1 cellular context compared by ENCODE assay signal in the genomic region with DNA sequence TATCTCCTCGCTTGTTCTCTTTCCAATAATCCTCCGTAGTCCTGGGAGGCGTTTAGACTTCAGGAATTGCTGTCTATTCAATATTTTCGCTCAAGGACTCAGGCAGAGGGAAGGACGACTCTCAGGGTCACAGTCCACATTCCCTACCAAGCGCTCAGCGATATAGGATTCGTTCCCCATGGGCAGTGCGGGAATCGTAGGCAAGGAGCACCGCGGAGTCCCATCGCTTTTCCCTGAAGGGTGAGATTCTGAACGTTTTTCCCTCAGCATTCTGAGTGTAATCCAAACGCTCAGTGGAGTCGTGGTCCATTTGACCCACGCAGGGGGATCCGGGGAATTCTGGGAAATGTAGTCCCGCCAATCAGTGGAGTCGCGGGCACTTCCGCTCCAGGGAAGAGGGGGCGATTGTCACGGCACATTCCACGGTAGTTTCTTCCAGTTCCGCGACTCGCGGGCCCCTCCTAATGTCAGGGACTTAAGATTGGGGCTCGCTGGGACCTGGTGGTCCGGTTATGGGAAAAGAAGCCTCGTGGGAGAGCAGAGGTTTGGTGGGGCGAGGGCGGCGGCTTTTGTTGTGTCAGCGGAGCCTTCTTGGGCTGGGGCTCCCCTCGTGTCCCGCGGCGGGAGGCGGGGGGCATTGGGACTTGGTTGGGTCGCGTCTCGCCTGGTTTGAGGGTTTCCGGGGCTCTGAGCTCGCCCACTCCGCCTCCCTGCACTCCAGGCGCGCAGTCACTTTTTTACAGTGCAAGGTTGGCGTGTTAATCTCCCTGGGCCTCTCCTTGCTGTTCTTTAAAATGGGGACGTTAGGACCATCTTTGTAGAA.
TF ChIP-seq lines count a peak whose summit lies in the region.

A gene (plus strand): TSS at position 364 of the 823 bp plus-strand sequence. CDS start 3,079 bp downstream, outside the sequence.

TF ChIP-seq in HepG2, 621 proteins besides CTCF, POLR2A, EP300 and RAD21 (continued from another document and continues in another):
- TF ChIP-seq, protein P1, sequence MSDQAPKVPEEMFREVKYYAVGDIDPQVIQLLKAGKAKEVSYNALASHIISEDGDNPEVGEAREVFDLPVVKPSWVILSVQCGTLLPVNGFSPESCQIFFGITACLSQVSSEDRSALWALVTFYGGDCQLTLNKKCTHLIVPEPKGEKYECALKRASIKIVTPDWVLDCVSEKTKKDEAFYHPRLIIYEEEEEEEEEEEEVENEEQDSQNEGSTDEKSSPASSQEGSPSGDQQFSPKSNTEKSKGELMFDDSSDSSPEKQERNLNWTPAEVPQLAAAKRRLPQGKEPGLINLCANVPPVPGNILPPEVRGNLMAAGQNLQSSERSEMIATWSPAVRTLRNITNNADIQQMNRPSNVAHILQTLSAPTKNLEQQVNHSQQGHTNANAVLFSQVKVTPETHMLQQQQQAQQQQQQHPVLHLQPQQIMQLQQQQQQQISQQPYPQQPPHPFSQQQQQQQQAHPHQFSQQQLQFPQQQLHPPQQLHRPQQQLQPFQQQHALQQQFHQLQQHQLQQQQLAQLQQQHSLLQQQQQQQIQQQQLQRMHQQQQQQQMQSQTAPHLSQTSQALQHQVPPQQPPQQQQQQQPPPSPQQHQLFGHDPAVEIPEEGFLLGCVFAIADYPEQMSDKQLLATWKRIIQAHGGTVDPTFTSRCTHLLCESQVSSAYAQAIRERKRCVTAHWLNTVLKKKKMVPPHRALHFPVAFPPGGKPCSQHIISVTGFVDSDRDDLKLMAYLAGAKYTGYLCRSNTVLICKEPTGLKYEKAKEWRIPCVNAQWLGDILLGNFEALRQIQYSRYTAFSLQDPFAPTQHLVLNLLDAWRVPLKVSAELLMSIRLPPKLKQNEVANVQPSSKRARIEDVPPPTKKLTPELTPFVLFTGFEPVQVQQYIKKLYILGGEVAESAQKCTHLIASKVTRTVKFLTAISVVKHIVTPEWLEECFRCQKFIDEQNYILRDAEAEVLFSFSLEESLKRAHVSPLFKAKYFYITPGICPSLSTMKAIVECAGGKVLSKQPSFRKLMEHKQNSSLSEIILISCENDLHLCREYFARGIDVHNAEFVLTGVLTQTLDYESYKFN (CRISPR knock-in tag; conservative IDR thresholded peaks at IDR 0.05) = 0 out of 2 replicates have a peak, but pooled peaks have one; percentile 15
- TF ChIP-seq MAZ (IDR thresholded peaks at IDR 0.05; ENCODE audit: borderline replicate concordance, low read depth, low read length) (no peak), MAZ (CRISPR knock-in tag; IDR thresholded peaks at IDR 0.05; ENCODE audit: low read depth) (peak; percentile 70; the same call in 1 of the 2 replicates), ZNF12 (CRISPR knock-in tag; IDR thresholded peaks at IDR 0.05) (no peak; the same call in 1 of the 2 replicates), PAWR (CRISPR knock-in tag; IDR thresholded peaks at IDR 0.05; ENCODE audit: borderline replicate concordance) (no peak), ZNF766 (CRISPR knock-in tag; IDR thresholded peaks at IDR 0.05; ENCODE audit: borderline replicate concordance) (no peak), NONO (IDR thresholded peaks at IDR 0.05) (no peak), NONO (CRISPR knock-in tag; conservative IDR thresholded peaks at IDR 0.05) (peak; percentile 51; the same call in 1 of the 2 replicates), ZFP36L1 (CRISPR knock-in tag; IDR thresholded peaks at IDR 0.05) (no peak), ZNF430 (CRISPR knock-in tag; IDR thresholded peaks at IDR 0.05) (no peak), ZNF383 (CRISPR knock-in tag; IDR thresholded peaks at IDR 0.05; ENCODE audit: borderline replicate concordance) (no peak), ZNF546 (CRISPR knock-in tag; conservative IDR thresholded peaks at IDR 0.05) (no peak), ZNF883 (CRISPR knock-in tag; IDR thresholded peaks at IDR 0.05; ENCODE audit: not compliant biosample characterization) (peak; percentile 20), ZNF567 (CRISPR knock-in tag; IDR thresholded peaks at IDR 0.05; ENCODE audit: borderline replicate concordance) (no peak), ZNF253 (CRISPR knock-in tag; IDR thresholded peaks at IDR 0.05; ENCODE audit: borderline replicate concordance) (no peak), ZBTB7A (CRISPR knock-in tag; IDR thresholded peaks at IDR 0.05) (peak; percentile 52; the same call in 1 of the 2 replicates), NAIF1 (CRISPR knock-in tag; IDR thresholded peaks at IDR 0.05; ENCODE audit: borderline replicate concordance) (no peak), GABPB1 (CRISPR knock-in tag; IDR thresholded peaks at IDR 0.05) (peak; percentile 96), ZNF629 (CRISPR knock-in tag; conservative IDR thresholded peaks at IDR 0.05) (peak; percentile 99), NFIC (IDR thresholded peaks at IDR 0.05; ENCODE audit: low read length) (no peak), SALL1 (CRISPR knock-in tag; IDR thresholded peaks at IDR 0.05) (peak; percentile 67), PRMT3 (CRISPR knock-in tag; IDR thresholded peaks at IDR 0.05; ENCODE audit: borderline replicate concordance, low read depth) (no peak), ATF7-NPFF (CRISPR knock-in tag; IDR thresholded peaks at IDR 0.05; ENCODE audit: low read depth) (no peak), ZNF124 (CRISPR knock-in tag; IDR thresholded peaks at IDR 0.05) (no peak; the same call in 1 of the 2 replicates), ZNF101 (CRISPR knock-in tag; IDR thresholded peaks at IDR 0.05; ENCODE audit: borderline replicate concordance, low read depth) (no peak), KLF6 (CRISPR knock-in tag; IDR thresholded peaks at IDR 0.05) (no peak), NFYC (CRISPR knock-in tag; IDR thresholded peaks at IDR 0.05) (peak; percentile 43; the same call in 1 of the 2 replicates), TAF15 (IDR thresholded peaks at IDR 0.05; ENCODE audit: low read depth, low read length, poor library complexity, severe bottlenecking) (no peak), EED (CRISPR knock-in tag; IDR thresholded peaks at IDR 0.05) (no peak), MBD4 (IDR thresholded peaks at IDR 0.05; ENCODE audit: borderline replicate concordance, low read length) (no peak), NCOA5 (CRISPR knock-in tag; IDR thresholded peaks at IDR 0.05) (no peak), ZNF841 (CRISPR knock-in tag; IDR thresholded peaks at IDR 0.05; ENCODE audit: borderline replicate concordance) (no peak), ZNF335 (CRISPR knock-in tag; IDR thresholded peaks at IDR 0.05) (peak; percentile 99), ZNF572 (CRISPR knock-in tag; IDR thresholded peaks at IDR 0.05) (no peak), BCL6 (CRISPR knock-in tag; IDR thresholded peaks at IDR 0.05) (0 out of 2 replicates have a peak, but pooled peaks have one; percentile 7), MAF1 (CRISPR knock-in tag; IDR thresholded peaks at IDR 0.05; ENCODE audit: borderline replicate concordance) (no peak), TCF7 (IDR thresholded peaks at IDR 0.05; ENCODE audit: low read depth) (no peak), TCF7L2 (IDR thresholded peaks at IDR 0.05; ENCODE audit: low read depth, low read length) (no peak), IRX3 (CRISPR knock-in tag; IDR thresholded peaks at IDR 0.05; ENCODE audit: borderline replicate concordance, low read depth) (0 out of 2 replicates have a peak, but pooled peaks have one; percentile 46), TCF12 (IDR thresholded peaks at IDR 0.05) (no peak), TCF12 (CRISPR knock-in tag; IDR thresholded peaks at IDR 0.05) (no peak), ZNF431 (CRISPR knock-in tag; IDR thresholded peaks at IDR 0.05; ENCODE audit: borderline replicate concordance, low read depth) (no peak), MEIS1 (CRISPR knock-in tag; IDR thresholded peaks at IDR 0.05; ENCODE audit: borderline replicate concordance) (no peak)
- TF ChIP-seq, protein P2, sequence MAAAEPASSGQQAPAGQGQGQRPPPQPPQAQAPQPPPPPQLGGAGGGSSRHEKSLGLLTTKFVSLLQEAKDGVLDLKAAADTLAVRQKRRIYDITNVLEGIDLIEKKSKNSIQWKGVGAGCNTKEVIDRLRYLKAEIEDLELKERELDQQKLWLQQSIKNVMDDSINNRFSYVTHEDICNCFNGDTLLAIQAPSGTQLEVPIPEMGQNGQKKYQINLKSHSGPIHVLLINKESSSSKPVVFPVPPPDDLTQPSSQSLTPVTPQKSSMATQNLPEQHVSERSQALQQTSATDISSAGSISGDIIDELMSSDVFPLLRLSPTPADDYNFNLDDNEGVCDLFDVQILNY (CRISPR knock-in tag; conservative IDR thresholded peaks at IDR 0.05) = no peak
- TF ChIP-seq, protein P3, sequence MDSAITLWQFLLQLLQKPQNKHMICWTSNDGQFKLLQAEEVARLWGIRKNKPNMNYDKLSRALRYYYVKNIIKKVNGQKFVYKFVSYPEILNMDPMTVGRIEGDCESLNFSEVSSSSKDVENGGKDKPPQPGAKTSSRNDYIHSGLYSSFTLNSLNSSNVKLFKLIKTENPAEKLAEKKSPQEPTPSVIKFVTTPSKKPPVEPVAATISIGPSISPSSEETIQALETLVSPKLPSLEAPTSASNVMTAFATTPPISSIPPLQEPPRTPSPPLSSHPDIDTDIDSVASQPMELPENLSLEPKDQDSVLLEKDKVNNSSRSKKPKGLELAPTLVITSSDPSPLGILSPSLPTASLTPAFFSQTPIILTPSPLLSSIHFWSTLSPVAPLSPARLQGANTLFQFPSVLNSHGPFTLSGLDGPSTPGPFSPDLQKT (CRISPR knock-in tag; IDR thresholded peaks at IDR 0.05; ENCODE audit: borderline replicate concordance) = no peak
- TF ChIP-seq, protein P4, sequence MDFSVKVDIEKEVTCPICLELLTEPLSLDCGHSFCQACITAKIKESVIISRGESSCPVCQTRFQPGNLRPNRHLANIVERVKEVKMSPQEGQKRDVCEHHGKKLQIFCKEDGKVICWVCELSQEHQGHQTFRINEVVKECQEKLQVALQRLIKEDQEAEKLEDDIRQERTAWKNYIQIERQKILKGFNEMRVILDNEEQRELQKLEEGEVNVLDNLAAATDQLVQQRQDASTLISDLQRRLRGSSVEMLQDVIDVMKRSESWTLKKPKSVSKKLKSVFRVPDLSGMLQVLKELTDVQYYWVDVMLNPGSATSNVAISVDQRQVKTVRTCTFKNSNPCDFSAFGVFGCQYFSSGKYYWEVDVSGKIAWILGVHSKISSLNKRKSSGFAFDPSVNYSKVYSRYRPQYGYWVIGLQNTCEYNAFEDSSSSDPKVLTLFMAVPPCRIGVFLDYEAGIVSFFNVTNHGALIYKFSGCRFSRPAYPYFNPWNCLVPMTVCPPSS (IDR thresholded peaks at IDR 0.05) = no peak
- TF ChIP-seq, protein P5, sequence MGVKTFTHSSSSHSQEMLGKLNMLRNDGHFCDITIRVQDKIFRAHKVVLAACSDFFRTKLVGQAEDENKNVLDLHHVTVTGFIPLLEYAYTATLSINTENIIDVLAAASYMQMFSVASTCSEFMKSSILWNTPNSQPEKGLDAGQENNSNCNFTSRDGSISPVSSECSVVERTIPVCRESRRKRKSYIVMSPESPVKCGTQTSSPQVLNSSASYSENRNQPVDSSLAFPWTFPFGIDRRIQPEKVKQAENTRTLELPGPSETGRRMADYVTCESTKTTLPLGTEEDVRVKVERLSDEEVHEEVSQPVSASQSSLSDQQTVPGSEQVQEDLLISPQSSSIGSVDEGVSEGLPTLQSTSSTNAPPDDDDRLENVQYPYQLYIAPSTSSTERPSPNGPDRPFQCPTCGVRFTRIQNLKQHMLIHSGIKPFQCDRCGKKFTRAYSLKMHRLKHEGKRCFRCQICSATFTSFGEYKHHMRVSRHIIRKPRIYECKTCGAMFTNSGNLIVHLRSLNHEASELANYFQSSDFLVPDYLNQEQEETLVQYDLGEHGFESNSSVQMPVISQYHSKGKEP (CRISPR knock-in tag; IDR thresholded peaks at IDR 0.05) = no peak
- TF ChIP-seq, protein P6, sequence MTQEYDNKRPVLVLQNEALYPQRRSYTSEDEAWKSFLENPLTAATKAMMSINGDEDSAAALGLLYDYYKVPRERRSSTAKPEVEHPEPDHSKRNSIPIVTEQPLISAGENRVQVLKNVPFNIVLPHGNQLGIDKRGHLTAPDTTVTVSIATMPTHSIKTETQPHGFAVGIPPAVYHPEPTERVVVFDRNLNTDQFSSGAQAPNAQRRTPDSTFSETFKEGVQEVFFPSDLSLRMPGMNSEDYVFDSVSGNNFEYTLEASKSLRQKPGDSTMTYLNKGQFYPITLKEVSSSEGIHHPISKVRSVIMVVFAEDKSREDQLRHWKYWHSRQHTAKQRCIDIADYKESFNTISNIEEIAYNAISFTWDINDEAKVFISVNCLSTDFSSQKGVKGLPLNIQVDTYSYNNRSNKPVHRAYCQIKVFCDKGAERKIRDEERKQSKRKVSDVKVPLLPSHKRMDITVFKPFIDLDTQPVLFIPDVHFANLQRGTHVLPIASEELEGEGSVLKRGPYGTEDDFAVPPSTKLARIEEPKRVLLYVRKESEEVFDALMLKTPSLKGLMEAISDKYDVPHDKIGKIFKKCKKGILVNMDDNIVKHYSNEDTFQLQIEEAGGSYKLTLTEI (CRISPR knock-in tag; conservative IDR thresholded peaks at IDR 0.05) = no peak
- TF ChIP-seq, protein P7, sequence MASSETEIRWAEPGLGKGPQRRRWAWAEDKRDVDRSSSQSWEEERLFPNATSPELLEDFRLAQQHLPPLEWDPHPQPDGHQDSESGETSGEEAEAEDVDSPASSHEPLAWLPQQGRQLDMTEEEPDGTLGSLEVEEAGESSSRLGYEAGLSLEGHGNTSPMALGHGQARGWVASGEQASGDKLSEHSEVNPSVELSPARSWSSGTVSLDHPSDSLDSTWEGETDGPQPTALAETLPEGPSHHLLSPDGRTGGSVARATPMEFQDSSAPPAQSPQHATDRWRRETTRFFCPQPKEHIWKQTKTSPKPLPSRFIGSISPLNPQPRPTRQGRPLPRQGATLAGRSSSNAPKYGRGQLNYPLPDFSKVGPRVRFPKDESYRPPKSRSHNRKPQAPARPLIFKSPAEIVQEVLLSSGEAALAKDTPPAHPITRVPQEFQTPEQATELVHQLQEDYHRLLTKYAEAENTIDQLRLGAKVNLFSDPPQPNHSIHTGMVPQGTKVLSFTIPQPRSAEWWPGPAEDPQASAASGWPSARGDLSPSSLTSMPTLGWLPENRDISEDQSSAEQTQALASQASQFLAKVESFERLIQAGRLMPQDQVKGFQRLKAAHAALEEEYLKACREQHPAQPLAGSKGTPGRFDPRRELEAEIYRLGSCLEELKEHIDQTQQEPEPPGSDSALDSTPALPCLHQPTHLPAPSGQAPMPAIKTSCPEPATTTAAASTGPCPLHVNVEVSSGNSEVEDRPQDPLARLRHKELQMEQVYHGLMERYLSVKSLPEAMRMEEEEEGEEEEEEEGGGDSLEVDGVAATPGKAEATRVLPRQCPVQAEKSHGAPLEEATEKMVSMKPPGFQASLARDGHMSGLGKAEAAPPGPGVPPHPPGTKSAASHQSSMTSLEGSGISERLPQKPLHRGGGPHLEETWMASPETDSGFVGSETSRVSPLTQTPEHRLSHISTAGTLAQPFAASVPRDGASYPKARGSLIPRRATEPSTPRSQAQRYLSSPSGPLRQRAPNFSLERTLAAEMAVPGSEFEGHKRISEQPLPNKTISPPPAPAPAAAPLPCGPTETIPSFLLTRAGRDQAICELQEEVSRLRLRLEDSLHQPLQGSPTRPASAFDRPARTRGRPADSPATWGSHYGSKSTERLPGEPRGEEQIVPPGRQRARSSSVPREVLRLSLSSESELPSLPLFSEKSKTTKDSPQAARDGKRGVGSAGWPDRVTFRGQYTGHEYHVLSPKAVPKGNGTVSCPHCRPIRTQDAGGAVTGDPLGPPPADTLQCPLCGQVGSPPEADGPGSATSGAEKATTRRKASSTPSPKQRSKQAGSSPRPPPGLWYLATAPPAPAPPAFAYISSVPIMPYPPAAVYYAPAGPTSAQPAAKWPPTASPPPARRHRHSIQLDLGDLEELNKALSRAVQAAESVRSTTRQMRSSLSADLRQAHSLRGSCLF (CRISPR knock-in tag; IDR thresholded peaks at IDR 0.05; ENCODE audit: borderline replicate concordance) = no peak
- TF ChIP-seq, protein P8, sequence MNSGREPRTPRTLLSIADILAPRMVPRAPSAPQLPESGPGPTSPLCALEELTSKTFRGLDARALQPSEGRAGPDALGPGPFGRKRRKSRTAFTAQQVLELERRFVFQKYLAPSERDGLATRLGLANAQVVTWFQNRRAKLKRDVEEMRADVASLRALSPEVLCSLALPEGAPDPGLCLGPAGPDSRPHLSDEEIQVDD (CRISPR knock-in tag; IDR thresholded peaks at IDR 0.05; ENCODE audit: borderline replicate concordance) = no peak
